In genomic region chr2:100704711-100705110, GRCh38 we compare ENCODE assay signal across 21 cellular contexts.
A peak's percentile ranks its signal among the peaks of the same experiment; 100 is the strongest.
DNase-seq lines count a peak whose midpoint lies in the region; TF ChIP-seq lines count a peak whose summit lies in the region.
"Had no signal": no experiment of that assay in that cellular context is flagged by ENCODE, and none has a peak within 500 bp of the region (broad histone marks: within the 10 kb centered on the region; RNA-seq: fewer than 3 reads in every experiment).

No MANE protein-coding gene starts in this region.

- 85% methylated on average over 8 of the region's 8 CpGs for WGBS in mammary epithelial cell (ENCODE audit: low coverage, missing lambda C conversion rate)

- CTCF ChIA-PET in activated naive CD4-positive, alpha-beta T cell treated with anti-CD3 and anti-CD28 coated beads for 36 hours (lab: Charles Lee), result no interaction called here
- CTCF ChIA-PET in mammary epithelial cell (lab: Charles Lee; ENCODE audit: low non-redundant PET), result no interaction called here

- dilution Hi-C loops in mammary epithelial cell (cut with HindIII; ENCODE audit: low sequenced_read_pairs), result no loop called here

- H3K27ac Mint-ChIP-seq in activated naive CD4-positive, alpha-beta T cell treated with anti-CD3 and anti-CD28 coated beads, Interleukin-2, amount 50 U/mL, for 24 hours, result peak overlapping the region; percentile 47
- no peak overlapping the region for H3K27ac Mint-ChIP-seq in activated naive CD4-positive, alpha-beta T cell treated with anti-CD3 and anti-CD28 coated beads for 36 hours
- H3K27ac Mint-ChIP-seq: B cell; CD8-positive, alpha-beta T cell had no signal

- no peaks in the 10 kb centered on the region for H3K79me2 ChIP-seq in mammary epithelial cell (ENCODE audit: insufficient read depth, low read length)

- no peaks in the 10 kb centered on the region for H3K9me3 ChIP-seq in mammary epithelial cell (replicated peaks; ENCODE audit: insufficient read depth, low read length)
- H3K9me3 ChIP-seq: A549, Caco-2 had no signal

- no peak for TF ChIP-seq CTCF in mammary epithelial cell (conservative IDR thresholded peaks at IDR 0.05 in 1 of 2, IDR thresholded peaks at IDR 0.05 in 1 of 2; ENCODE audit: extremely low read depth in 1 of 2, insufficient read depth in 1 of 2, low read depth in 1 of 2, low read length in 2 of 2)

- H3K9me3 Mint-ChIP-seq in activated naive CD4-positive, alpha-beta T cell treated with anti-CD3 and anti-CD28 coated beads, Interleukin-2, amount 50 U/mL, for 24 hours, result no peaks in the 10 kb centered on the region
- no peaks in the 10 kb centered on the region for H3K9me3 Mint-ChIP-seq in activated naive CD4-positive, alpha-beta T cell treated with anti-CD3 and anti-CD28 coated beads for 36 hours
- H3K9me3 Mint-ChIP-seq: CD4-positive, alpha-beta T cell; CD8-positive, alpha-beta T cell had no signal

- H3K4me1 ChIP-seq in mammary epithelial cell (ENCODE audit: insufficient read depth, low read length), result no peaks in the 10 kb centered on the region
- H3K4me1 ChIP-seq: A549, Caco-2 had no signal

- H2AFZ ChIP-seq in mammary epithelial cell (ENCODE audit: low read depth, low read length), result no peak overlapping the region

- H3K9ac ChIP-seq in mammary epithelial cell (ENCODE audit: insufficient read depth, low read length), result no peak overlapping the region
- H3K9ac ChIP-seq: BLaER1 treated with 17β-estradiol and CSF1 and Interleukin-3, amounts not matched to agents 10 nM and 100 nM had no signal

- no peak overlapping the region for H3K27ac ChIP-seq in mammary epithelial cell (ENCODE audit: insufficient read depth, low read depth, low read length)
- H3K27ac ChIP-seq: 22Rv1; A549; BLaER1 treated with 17β-estradiol and CSF1 and Interleukin-3, amounts not matched to agents 10 nM and 100 nM; C4-2B had no signal

- no peaks in the 10 kb centered on the region for H3K36me3 Mint-ChIP-seq in activated naive CD4-positive, alpha-beta T cell treated with anti-CD3 and anti-CD28 coated beads, Interleukin-2, amount 50 U/mL, for 24 hours
- no peaks in the 10 kb centered on the region for H3K36me3 Mint-ChIP-seq in activated naive CD4-positive, alpha-beta T cell treated with anti-CD3 and anti-CD28 coated beads for 36 hours (ENCODE audit: low read depth)
- H3K36me3 Mint-ChIP-seq: CD8-positive, alpha-beta T cell had no signal

- H3K4me1 Mint-ChIP-seq in activated naive CD4-positive, alpha-beta T cell treated with anti-CD3 and anti-CD28 coated beads, Interleukin-2, amount 50 U/mL, for 24 hours, result peaks cover 59% of the 10 kb centered on the region
- peaks cover 42% of the 10 kb centered on the region for H3K4me1 Mint-ChIP-seq in activated naive CD4-positive, alpha-beta T cell treated with anti-CD3 and anti-CD28 coated beads for 36 hours (ENCODE audit: low read depth)
- H3K4me1 Mint-ChIP-seq: B cell had no signal

- in situ Hi-C loops in mammary epithelial cell (cut with MboI; ENCODE audit: low sequenced_read_pairs in 2 of 2), result no loop called here

- no peak overlapping the region for H3K4me3 ChIP-seq in mammary epithelial cell (replicated peaks in 1 of 3; ENCODE audit: insufficient read depth in 1 of 3, low read depth in 2 of 3, low read length in 3 of 3)
- H3K4me3 ChIP-seq: A549; BLaER1 treated with 17β-estradiol and CSF1 and Interleukin-3, amounts not matched to agents 10 nM and 100 nM; GM12878 had no signal

- intact Hi-C loops in activated naive CD4-positive, alpha-beta T cell treated with anti-CD3 and anti-CD28 coated beads for 36 hours (cut with micrococcal nuclease), result no loop called here
- intact Hi-C loops in mammary epithelial cell (cut with micrococcal nuclease), result no loop called here

- no peaks in the 10 kb centered on the region for H3K36me3 ChIP-seq in mammary epithelial cell (ENCODE audit: insufficient read depth, low read length)
- H3K36me3 ChIP-seq: BLaER1 treated with 17β-estradiol and CSF1 and Interleukin-3, amounts not matched to agents 10 nM and 100 nM had no signal

- no peak overlapping the region for H3K4me3 Mint-ChIP-seq in activated naive CD4-positive, alpha-beta T cell treated with anti-CD3 and anti-CD28 coated beads, Interleukin-2, amount 50 U/mL, for 24 hours
- H3K4me3 Mint-ChIP-seq in activated naive CD4-positive, alpha-beta T cell treated with anti-CD3 and anti-CD28 coated beads for 36 hours, result no peak overlapping the region
- H3K4me3 Mint-ChIP-seq: B cell; CD4-positive, alpha-beta T cell; CD8-positive, alpha-beta T cell had no signal

- no peaks in the 10 kb centered on the region for H4K20me1 ChIP-seq in mammary epithelial cell (ENCODE audit: insufficient read depth, low read length)
- H4K20me1 ChIP-seq: BLaER1 treated with 17β-estradiol and CSF1 and Interleukin-3, amounts not matched to agents 10 nM and 100 nM had no signal

- BruUV-seq in mammary epithelial cell (replicated peaks; lab: Mats Ljungman, UMichigan), result no TSS peak

- DNase-seq in activated naive CD4-positive, alpha-beta T cell treated with anti-CD3 and anti-CD28 coated beads for 36 hours, result no peak
- DNase-seq in iPS-NIHi7 (ENCODE audit: extremely low spot score), result peak; percentile 4
- DNase-seq in DMS153 (lab: John Stamatoyannopoulos, UW), result no peak
- DNase-seq in mammary epithelial cell, result no peak
- DNase-seq: AML-193; Caco-2; Calu3; CD4-positive, alpha-beta T cell; CD8-positive, alpha-beta T cell; DMS53; DMS79; DND-41; EL; GDM1 had no signal

- H3K27me3 Mint-ChIP-seq in activated naive CD4-positive, alpha-beta T cell treated with anti-CD3 and anti-CD28 coated beads, Interleukin-2, amount 50 U/mL, for 24 hours, result no peaks in the 10 kb centered on the region
- H3K27me3 Mint-ChIP-seq in activated naive CD4-positive, alpha-beta T cell treated with anti-CD3 and anti-CD28 coated beads for 36 hours (ENCODE audit: low read depth), result no peaks in the 10 kb centered on the region
- H3K27me3 Mint-ChIP-seq: CD4-positive, alpha-beta T cell had no signal

- H3K27me3 ChIP-seq in mammary epithelial cell (ENCODE audit: insufficient read depth, low read length), result no peaks in the 10 kb centered on the region
- H3K27me3 ChIP-seq: BLaER1 treated with 17β-estradiol and CSF1 and Interleukin-3, amounts not matched to agents 10 nM and 100 nM had no signal

- H3K4me2 ChIP-seq in mammary epithelial cell (ENCODE audit: insufficient read depth, low read depth, low read length), result no peak overlapping the region
- H3K4me2 ChIP-seq: A549; BLaER1 treated with 17β-estradiol and CSF1 and Interleukin-3, amounts not matched to agents 10 nM and 100 nM had no signal
